In genomic region chr13:19782049-19782726, GRCh38 we compare ENCODE assay signal across 8 cellular contexts. TPM values are rescaled to one million over a fixed set of nuclear protein-coding genes. Genes with fewer than 3 reads are reported as not detected.
DNase-seq lines count a peak whose midpoint lies in the region; ATAC-seq and TF ChIP-seq lines count a peak whose summit lies in the region.

No MANE protein-coding gene starts in this region.

- peak overlapping the region; percentile 92 for H3K27ac ChIP-seq in HCT116 (ENCODE audit: low read depth, low read length)
- peak overlapping the region; percentile 94 for H3K27ac ChIP-seq in duodenal mucosa (ENCODE audit: low read depth, low read length)
- peak overlapping the region; percentile 94 to 99 for H3K27ac ChIP-seq in lung (ENCODE audit: low read depth in 1 of 2, low read length in 1 of 2)

- WGBS in lung, 2 donors: 0% methylated on average over 68 to 77 of the region's 77 CpGs

- H3K27ac Mint-ChIP-seq in activated CD4-positive, alpha-beta memory T cell treated with anti-CD3 and anti-CD28 coated beads, Interleukin-2, amount 10 ng/mL, durations not matched to agents 7 days and 5 days: peak overlapping the region; percentile 99

- TF ChIP-seq POLR2A in HCT116 (IDR thresholded peaks at IDR 0.05; ENCODE audit: borderline replicate concordance, extremely low read depth, insufficient read depth, insufficient read length) (no peak), NB4 (IDR thresholded peaks at IDR 0.05; ENCODE audit: extremely low read depth, insufficient read length) (no peak)

- H3K4me1 Mint-ChIP-seq in activated CD4-positive, alpha-beta memory T cell treated with anti-CD3 and anti-CD28 coated beads, Interleukin-2, amount 10 ng/mL, durations not matched to agents 7 days and 5 days: peaks cover 14% of the 10 kb centered on the region

- H3K27me3 ChIP-seq in HCT116 (ENCODE audit: insufficient read depth, low read length) (no peaks in the 10 kb centered on the region), duodenal mucosa (ENCODE audit: control insufficient read depth in 1 of 2, insufficient read depth in 2 of 2, low read length in 2 of 2) (no peaks in the 10 kb centered on the region), lung (ENCODE audit: control insufficient read depth, insufficient read depth) (no peaks in the 10 kb centered on the region)

- H3K9me3 Mint-ChIP-seq in activated CD4-positive, alpha-beta memory T cell treated with anti-CD3 and anti-CD28 coated beads, Interleukin-2, amount 10 ng/mL, durations not matched to agents 7 days and 5 days: no peaks in the 10 kb centered on the region

- H3K4me1 ChIP-seq in HCT116 (ENCODE audit: control insufficient read depth in 1 of 2, insufficient read depth in 2 of 2, low read length in 2 of 2) (peaks cover 4 to 14% of the 10 kb centered on the region in 2 experiments; a peak in 3 of 4 replicates), duodenal mucosa (ENCODE audit: control insufficient read depth in 1 of 2, insufficient read depth in 2 of 2, low read length in 2 of 2) (no peaks in the 10 kb centered on the region), lung (ENCODE audit: control insufficient read depth in 2 of 2, insufficient read depth in 2 of 2, low read length in 2 of 2) (peaks cover 0 to 5% of the 10 kb centered on the region in 2 donors)

- TF ChIP-seq CTCF in HCT116 (IDR thresholded peaks at IDR 0.05 in 2 of 3, conservative IDR thresholded peaks at IDR 0.05 in 1 of 3; ENCODE audit: borderline replicate concordance in 1 of 3, insufficient read depth in 1 of 3, low read depth in 2 of 3, low read length in 2 of 3): no peak
- no peak for TF ChIP-seq CTCF in NB4 (IDR thresholded peaks at IDR 0.05; ENCODE audit: low read depth, low read length)
- TF ChIP-seq CTCF in lung (IDR thresholded peaks at IDR 0.05; ENCODE audit: control extremely low read depth, extremely low read depth): no peak

- POLR2A ChIA-PET in HCT116 (lab: Charles Lee): interaction anchor here (0.7 to 1.2 kb wide), 2 partner anchors 13 to 82 kb away, joined by 3 to 4 read pairs; no protein-coding TSS in a partner anchor
- POLR2A ChIA-PET in activated CD4-positive, alpha-beta memory T cell treated with anti-CD3 and anti-CD28 coated beads, Interleukin-2, amount 10 ng/mL, durations not matched to agents 7 days and 5 days (lab: Charles Lee): interaction anchor here (0.5 to 4.7 kb wide), 15 partner anchors 9 to 215 kb away, joined by 3 to 109 read pairs (median 7); partner anchors contain the start of genes MPHOSPH8 and ZMYM5

- BruUV-seq in HCT116 (replicated peaks; lab: Mats Ljungman, UMichigan): no TSS peak

- no peaks in the 10 kb centered on the region for H3K27me3 Mint-ChIP-seq in activated CD4-positive, alpha-beta memory T cell treated with anti-CD3 and anti-CD28 coated beads, Interleukin-2, amount 10 ng/mL, durations not matched to agents 7 days and 5 days

- no peak overlapping the region for H2AFZ ChIP-seq in HCT116 (ENCODE audit: low read depth, low read length, poor library complexity, severe bottlenecking)

- no peaks in the 10 kb centered on the region for H3K9me2 ChIP-seq in HCT116 (ENCODE audit: insufficient read depth)

- H3K4me3 ChIP-seq in GM08714 (ENCODE audit: low read length) (peak overlapping the region; percentile 96), HCT116 (replicated peaks in 1 of 2; ENCODE audit: low read depth in 1 of 2, low read length in 2 of 2) (peak overlapping the region; percentile 98 to 99), NB4 (ENCODE audit: low read depth, low read length) (peak overlapping the region; percentile 90), duodenal mucosa (ENCODE audit: low read depth in 1 of 2, low read length in 2 of 2) (peak overlapping the region; percentile 99), lung (peak overlapping the region; percentile 99)

- H3K79me2 ChIP-seq in HCT116 (ENCODE audit: insufficient read depth, low read length): peaks cover 33% of the 10 kb centered on the region

- no peak for TF ChIP-seq RAD21 in HCT116 (IDR thresholded peaks at IDR 0.05; ENCODE audit: low read depth)

- intact Hi-C loops in HCT116 (cut with micrococcal nuclease): no loop called here

- H3K9me3 ChIP-seq in HCT116 (ENCODE audit: control insufficient read depth in 1 of 2, insufficient read depth in 1 of 2, low read depth in 1 of 2, low read length in 2 of 2) (no peaks in the 10 kb centered on the region), duodenal mucosa (ENCODE audit: control insufficient read depth in 1 of 2, low read length in 2 of 2) (no peaks in the 10 kb centered on the region), lung (ENCODE audit: control insufficient read depth in 2 of 2, insufficient read depth in 1 of 2, low read length in 1 of 2) (no peaks in the 10 kb centered on the region)

- H3K4me3 Mint-ChIP-seq in activated CD4-positive, alpha-beta memory T cell treated with anti-CD3 and anti-CD28 coated beads, Interleukin-2, amount 10 ng/mL, durations not matched to agents 7 days and 5 days: peak overlapping the region; percentile 98

- peaks cover 23% of the 10 kb centered on the region for H3K36me3 Mint-ChIP-seq in activated CD4-positive, alpha-beta memory T cell treated with anti-CD3 and anti-CD28 coated beads, Interleukin-2, amount 10 ng/mL, durations not matched to agents 7 days and 5 days (ENCODE audit: low read depth)

- H3K9ac ChIP-seq in HCT116 (ENCODE audit: low read length) (peak overlapping the region; percentile 99), duodenal mucosa (ENCODE audit: low read depth in 1 of 2, low read length in 2 of 2) (peak overlapping the region; percentile 96 to 100)

- H3K36me3 ChIP-seq in HCT116 (ENCODE audit: control insufficient read depth in 1 of 2, insufficient read depth in 2 of 2, low read length in 2 of 2): no peaks in the 10 kb centered on the region; a peak in 1 of 4 replicates
- no peaks in the 10 kb centered on the region for H3K36me3 ChIP-seq in duodenal mucosa (ENCODE audit: control insufficient read depth in 1 of 2, insufficient read depth in 2 of 2, low read length in 2 of 2)
- no peaks in the 10 kb centered on the region for H3K36me3 ChIP-seq in lung (ENCODE audit: control insufficient read depth in 2 of 2, insufficient read depth in 2 of 2, low read length in 2 of 2)

- peak overlapping the region; percentile 89 for H3K4me2 ChIP-seq in HCT116 (ENCODE audit: low read length)

- ATAC-seq in HCT116 (peak; percentile 49), lung (ENCODE audit: insufficient read depth, low FRiP score) (peak; percentile 55)

- no peak for DNase-seq in HCT116 (ENCODE audit: low read depth, low spot score)
- peak; percentile 68 for DNase-seq in NB4 (ENCODE audit: low read depth)
- peak; percentile 65 for DNase-seq in activated CD4-positive, alpha-beta memory T cell treated with anti-CD3 and anti-CD28 coated beads, Interleukin-2, amount 10 ng/mL, durations not matched to agents 7 days and 5 days
- peak; percentile 47 for DNase-seq in lung (ENCODE audit: low spot score)
- peak; percentile 13 to 50 (median 28) for DNase-seq in stimulated activated CD4-positive, alpha-beta T cell treated with anti-CD3 and anti-CD28 coated beads, TNF-alpha, amount 100 ng/mL, for 24 hours (ENCODE audit: low read depth in 3 of 3)
- no peak for DNase-seq in OCI-M2 (lab: John Stamatoyannopoulos, UW; ENCODE audit: unreplicated experiment)

- H4K20me1 ChIP-seq in HCT116 (ENCODE audit: insufficient read depth): no peaks in the 10 kb centered on the region

- CTCF ChIA-PET in HCT116 (lab: Charles Lee): no interaction called here
- CTCF ChIA-PET in activated CD4-positive, alpha-beta memory T cell treated with anti-CD3 and anti-CD28 coated beads, Interleukin-2, amount 10 ng/mL, durations not matched to agents 7 days and 5 days (lab: Charles Lee): interaction anchor here (0.9 to 1.3 kb wide), 3 partner anchors 9 to 149 kb away, joined by 3 read pairs; partner anchors contain the start of gene MPHOSPH8

- RAD21 ChIA-PET in HCT116 (lab: Charles Lee; ENCODE audit: low non-redundant PET in 1 of 2, low total read pairs in 2 of 2, uncharacterized antibody in 2 of 2, unreplicated experiment in 2 of 2): no interaction called here

TF ChIP-seq in HCT116, 20 proteins besides CTCF, POLR2A, EP300 and RAD21:
- peak; percentile 60; the same call in 1 of the 2 replicates for TF ChIP-seq ZFX (IDR thresholded peaks at IDR 0.05)
- no peak for TF ChIP-seq FOSL1 (IDR thresholded peaks at IDR 0.05; ENCODE audit: low read depth)

RNA-seq across cellular contexts. Expression of gene PSPC1, which starts 0.6 kb away (rescaled TPM):
- 57.7 TPM for total RNA-seq in HCT116 (2021; ENCODE audit: unreplicated experiment)
- polyA plus RNA-seq in HCT116 (2012): 24.7 and 36.1 TPM in 2 replicates
- 10 to 100 TPM; 66.6 to 69.4 TPM for total RNA-seq in activated CD4-positive, alpha-beta memory T cell treated with anti-CD3 and anti-CD28 coated beads, Interleukin-2, amount 10 ng/mL, durations not matched to agents 7 days and 5 days
- total RNA-seq in lung: 100 to 1,000 TPM in 1 of 2 donors, 10 to 100 TPM in 1; 46.0 to 103 TPM
- polyA plus RNA-seq in lung: 10 to 100 TPM; 23.5 to 33.3 TPM

Comparison
In these comparisons a context has a peak if more than half of its experiments do, and no peak if none do; other contexts are left out.
1. DNase-seq: peak in NB4 (single experiment), activated CD4-positive, alpha-beta memory T cell treated with anti-CD3 and anti-CD28 coated beads, Interleukin-2, amount 10 ng/mL, durations not matched to agents 7 days and 5 days (single experiment), lung (single experiment) and stimulated activated CD4-positive, alpha-beta T cell treated with anti-CD3 and anti-CD28 coated beads, TNF-alpha, amount 100 ng/mL, for 24 hours (3 of 3); none in HCT116 (single experiment) and OCI-M2 (single experiment).
2. Peak in every context shown above with its lines, with median percentiles within 50 percentile points of each other: H3K4me3 ChIP-seq and H3K27ac ChIP-seq.